ENCODE assay signal across 9 cellular contexts in genomic region chr9:33448159-33448511, GRCh38. TPM values are rescaled to one million over a fixed set of nuclear protein-coding genes. Genes with fewer than 3 reads are reported as not detected.
DNase-seq lines count a peak whose midpoint lies in the region; ATAC-seq and TF ChIP-seq lines count a peak whose summit lies in the region.
"Had no signal": no experiment of that assay in that cellular context is flagged by ENCODE, and none has a peak within 500 bp of the region (broad histone marks: within the 10 kb centered on the region; RNA-seq: fewer than 3 reads in every experiment).

No MANE protein-coding gene starts in this region.

- no peaks in the 10 kb centered on the region for H3K9me3 ChIP-seq in ES-I3 (ENCODE audit: control insufficient read depth, insufficient read depth, low read length)
- no peaks in the 10 kb centered on the region for H3K9me3 ChIP-seq in endodermal cell (ENCODE audit: control insufficient read depth, low read length)
- no peaks in the 10 kb centered on the region for H3K9me3 ChIP-seq in osteoblast (ENCODE audit: low read depth, low read length)
- H3K9me3 ChIP-seq in aorta (ENCODE audit: control insufficient read depth, low read length): no peaks in the 10 kb centered on the region

- peak overlapping the region; percentile 96 for H3K4me2 ChIP-seq in osteoblast (ENCODE audit: insufficient read depth, low read length)

- TF ChIP-seq CTCF in endodermal cell (conservative IDR thresholded peaks at IDR 0.05): no peak
- no peak for TF ChIP-seq CTCF in osteoblast (IDR thresholded peaks at IDR 0.05; ENCODE audit: extremely low read depth, low read depth, low read length)

- H3K27ac ChIP-seq in endodermal cell (ENCODE audit: low read depth, low read length): no peak overlapping the region
- no peak overlapping the region for H3K27ac ChIP-seq in osteoblast (ENCODE audit: low read depth, low read length)
- H3K27ac ChIP-seq in aorta (ENCODE audit: low read depth in 1 of 2, low read length in 2 of 2): no peak overlapping the region

- H3K27me3 ChIP-seq in endodermal cell (ENCODE audit: control insufficient read depth, insufficient read depth, low read length, poor library complexity, severe bottlenecking): peaks cover 10% of the 10 kb centered on the region
- peaks cover 8% of the 10 kb centered on the region for H3K27me3 ChIP-seq in osteoblast (ENCODE audit: insufficient read depth, low read length)
- H3K27me3 ChIP-seq in aorta (ENCODE audit: control insufficient read depth in 1 of 2, insufficient read depth in 2 of 2, low read length in 1 of 2): no peaks in the 10 kb centered on the region

- in situ Hi-C loops in G401 (cut with HindIII; ENCODE audit: low sequenced_read_pairs) (no loop called here), ACHN (cut with HindIII; ENCODE audit: low pct_ligation_motif_present, low pct_unique_long_range_greater_than_20kb, low sequenced_read_pairs) (no loop called here)

- H3K36me3 Mint-ChIP-seq in endodermal cell (ENCODE audit: low read depth): no peaks in the 10 kb centered on the region

- H3K36me3 ChIP-seq in ES-I3 (ENCODE audit: insufficient read depth, low read length): no peaks in the 10 kb centered on the region
- no peaks in the 10 kb centered on the region for H3K36me3 ChIP-seq in endodermal cell (ENCODE audit: control insufficient read depth, insufficient read depth, low read length)
- no peaks in the 10 kb centered on the region for H3K36me3 ChIP-seq in osteoblast (ENCODE audit: insufficient read depth, low read length)
- H3K36me3 ChIP-seq in aorta (ENCODE audit: control insufficient read depth in 1 of 2, insufficient read depth in 2 of 2, low read length in 1 of 2): no peaks in the 10 kb centered on the region

- peak overlapping the region; percentile 57 for H3K4me3 Mint-ChIP-seq in endodermal cell

- H2AFZ ChIP-seq in osteoblast (ENCODE audit: low read length): peak overlapping the region; percentile 77

- H3K9ac ChIP-seq in ES-I3 (ENCODE audit: low read depth, low read length): peak overlapping the region; percentile 41; the same call in 1 of the 2 replicates
- H3K9ac ChIP-seq in endodermal cell (ENCODE audit: extremely low read depth, low read length, poor library complexity, severe bottlenecking): no peak overlapping the region

- peak; percentile 41 for DNase-seq in NCI-H69 (lab: John Stamatoyannopoulos, UW)
- no peak for DNase-seq in endodermal cell
- DNase-seq in osteoblast (ENCODE audit: insufficient read length, low spot score, missing footprints): no peak
- no peak for DNase-seq in G401 (ENCODE audit: low spot score)
- DNase-seq in ACHN: no peak
- no peak for DNase-seq in aorta
- no peak for DNase-seq in GM19240 (ENCODE audit: insufficient read length, low spot score)

- intact Hi-C loops in aorta (cut with DNase I): no loop called here

- peaks cover 26% of the 10 kb centered on the region for H3K27me3 Mint-ChIP-seq in endodermal cell (ENCODE audit: insufficient read depth)

- no peaks in the 10 kb centered on the region for H4K20me1 ChIP-seq in osteoblast (ENCODE audit: insufficient read depth, low read length)

- H3K9me3 Mint-ChIP-seq in endodermal cell: no peaks in the 10 kb centered on the region

- H3K4me1 ChIP-seq in ES-I3 (ENCODE audit: insufficient read depth, low read length) (peaks cover 16% of the 10 kb centered on the region), endodermal cell (ENCODE audit: control insufficient read depth, insufficient read depth, low read length) (peaks cover 23% of the 10 kb centered on the region), osteoblast (ENCODE audit: insufficient read depth, low read length) (peaks cover 20% of the 10 kb centered on the region), aorta (ENCODE audit: control insufficient read depth in 1 of 2, insufficient read depth in 2 of 2, low read length in 2 of 2) (no peaks in the 10 kb centered on the region)

- no peak for ATAC-seq in aorta (ENCODE audit: low FRiP score)

- WGBS in endodermal cell (ENCODE audit: insufficient coverage in 1 of 2, insufficient read length in 1 of 2), 2 experiments: 78 to 84% methylated on average over 10 of the region's 10 CpGs
- 32 to 35% methylated on average over 10 of the region's 10 CpGs for WGBS in aorta, 2 donors

- peak overlapping the region; percentile 73 for H3K4me3 ChIP-seq in endodermal cell (ENCODE audit: low read length)
- peak overlapping the region; percentile 72 for H3K4me3 ChIP-seq in osteoblast (ENCODE audit: insufficient read depth, low read length)
- H3K4me3 ChIP-seq in aorta (ENCODE audit: low read length in 2 of 2): no peak overlapping the region

- no peak overlapping the region for H3K27ac Mint-ChIP-seq in endodermal cell

- no peaks in the 10 kb centered on the region for H3K79me2 ChIP-seq in osteoblast (ENCODE audit: insufficient read depth, low read length)

- H3K4me1 Mint-ChIP-seq in endodermal cell: peaks cover 34% of the 10 kb centered on the region

RNA-seq across cellular contexts. Expression of gene AQP3, which starts 0.7 kb away (rescaled TPM):
- total RNA-seq in endodermal cell (1 to 10 TPM; 2.2 to 2.7 TPM), osteoblast (0.72 and 0.88 TPM in 2 replicates), aorta (1 to 10 TPM; 2.8 to 6.0 TPM)
- polyA plus RNA-seq in endodermal cell (2013, experiment 1 of 2): 3.4 TPM
- 2.7 TPM for polyA plus RNA-seq in endodermal cell (2013, experiment 2 of 2)
- not detected in 2 replicates for total RNA-seq in G401 (2014; rRNA removed; shearing (Covaris generic))
- polyA plus RNA-seq in aorta: 1 to 10 TPM; 2.8 to 9.3 TPM

RNA-seq across cellular contexts. Expression of gene NOL6, which starts 25.6 kb away (rescaled TPM):
- total RNA-seq in endodermal cell: 10 to 100 TPM; 34.2 to 34.6 TPM
- polyA plus RNA-seq in endodermal cell (2013, experiment 1 of 2): 19.9 TPM
- polyA plus RNA-seq in endodermal cell (2013, experiment 2 of 2): 18.1 TPM
- 18.6 and 23.5 TPM in 2 replicates for total RNA-seq in osteoblast
- 21.8 and 33.8 TPM in 2 replicates for total RNA-seq in G401 (2014; rRNA removed; shearing (Covaris generic))
- 10 to 100 TPM; 20.2 to 24.3 TPM for total RNA-seq in aorta
- polyA plus RNA-seq in aorta: 10 to 100 TPM in 1 of 2 donors, 1 to 10 TPM in 1; 5.9 to 26.5 TPM

RNA-seq across cellular contexts. Expression of gene AQP7, which starts 45.8 kb away (rescaled TPM):
- under 1 TPM in 1 of 2 donors, not detected in 1; 0.38 TPM for total RNA-seq in endodermal cell
- polyA plus RNA-seq in endodermal cell (2013, experiment 1 of 2): not detected
- polyA plus RNA-seq in endodermal cell (2013, experiment 2 of 2): 0.37 TPM
- 0.59 TPM in 1 of 2 replicates, not detected in the other for total RNA-seq in osteoblast
- total RNA-seq in G401 (2014; rRNA removed; shearing (Covaris generic)): 0.17 TPM in 1 of 2 replicates, not detected in the other
- 1 to 10 TPM; 2.7 to 9.1 TPM for total RNA-seq in aorta
- polyA plus RNA-seq in aorta: 10 to 100 TPM in 1 of 2 donors, 1 to 10 TPM in 1; 1.4 to 12.0 TPM
- total RNA-seq: dermis blood vessel endothelial cell had no signal

Comparison
In these comparisons a context has a peak if more than half of its experiments do, and no peak if none do; other contexts are left out.
1. H3K4me3 ChIP-seq: peak in endodermal cell (single experiment) and osteoblast (single experiment); none in aorta (0 of 2).